Comparison of ENCODE assay signal across 8 cellular contexts in genomic region chr11:44949160-44950035, GRCh38. TPM values are rescaled to one million over a fixed set of nuclear protein-coding genes. Genes with fewer than 3 reads are reported as not detected.
DNase-seq lines count a peak whose midpoint lies in the region; ATAC-seq, FAIRE-seq and TF ChIP-seq lines count a peak whose summit lies in the region.

No MANE protein-coding gene starts in this region.

- H3K79me1 ChIP-seq in mesendoderm (ENCODE audit: low read length): peaks cover 8% of the 10 kb centered on the region

- ATAC-seq in A549 (peak; percentile 38 to 75), T-cell (replicated peaks in 1 of 4) (peak; percentile 44 to 53 (median 46)), GM21447 (IDR thresholded peaks at IDR 0.05; ENCODE audit: unreplicated experiment) (no peak), GM21529 (IDR thresholded peaks at IDR 0.05; ENCODE audit: unreplicated experiment) (no peak)

- H2BK15ac ChIP-seq in mesendoderm (replicated peaks; ENCODE audit: low read depth): no peak overlapping the region

- H3K36me3 ChIP-seq in H7 (replicated peaks; ENCODE audit: control insufficient read depth, insufficient read depth, low read length): no peaks in the 10 kb centered on the region; the same call in 1 of the 2 replicates
- H3K36me3 ChIP-seq in mesendoderm (ENCODE audit: control insufficient read depth, insufficient read depth, low read length): no peaks in the 10 kb centered on the region
- H3K36me3 ChIP-seq in thymus (ENCODE audit: control insufficient read depth, insufficient read depth): no peaks in the 10 kb centered on the region

- no peak overlapping the region for H2BK5ac ChIP-seq in mesendoderm (ENCODE audit: low read length)

- TF ChIP-seq RAD21 in A549 (conservative IDR thresholded peaks at IDR 0.05 in 1 of 2, IDR thresholded peaks at IDR 0.05 in 1 of 2): 0 out of 5 replicates have a peak, but pooled peaks of 1 of the 2 experiments have one; percentile 20

- no peak for FAIRE-seq in A549 (lab: Jason Lieb, UNC)

- peak overlapping the region; percentile 93 for H3K18ac ChIP-seq in mesendoderm (ENCODE audit: low read length)

- CTCF ChIA-PET in A549 (lab: Yijun Ruan, JAX): interaction anchor here (0.8 to 24.5 kb wide), 16 partner anchors 8 to 329 kb away, joined by 3 to 1740 read pairs (median 4); no protein-coding TSS in a partner anchor
- CTCF ChIA-PET in T-cell (lab: Charles Lee): interaction anchor here in 1 of 2 donors (0.7 kb wide), 1 partner anchor 25 kb away, joined by 3 read pairs; no protein-coding TSS in a partner anchor

- peaks cover 16% of the 10 kb centered on the region for H3K4me1 ChIP-seq in A549
- H3K4me1 ChIP-seq in mesendoderm (ENCODE audit: control insufficient read depth, low read depth, low read length): peaks cover 14% of the 10 kb centered on the region
- H3K4me1 ChIP-seq in thymus (ENCODE audit: control insufficient read depth, insufficient read depth, low read length): peaks cover 2% of the 10 kb centered on the region

- DNase-seq in A549 (ENCODE audit: low read depth in 1 of 2, low spot score in 1 of 2) (peak; percentile 58 to 68), H7 (peak; percentile 94), T-cell (peak in 19 of 34 experiments; percentile 6 to 45 (median 23)), ecto neural progenitor cell (ENCODE audit: low spot score) (peak; percentile 82), mesendoderm (peak; percentile 85)

- peak overlapping the region; percentile 87 for H3K9ac ChIP-seq in mesendoderm (ENCODE audit: low read length)

- no peak overlapping the region for H4K5ac ChIP-seq in mesendoderm (ENCODE audit: low read length)

- H3K4me1 Mint-ChIP-seq in T-cell: peaks cover 0 to 18% (median 4%) of the 10 kb centered on the region in 3 donors

- TF ChIP-seq POLR2A in A549 (IDR thresholded peaks at IDR 0.05; ENCODE audit: low read length): no peak

- H3K27ac ChIP-seq in A549 (peak overlapping the region; percentile 92 to 95), mesendoderm (ENCODE audit: low read depth, low read length) (peak overlapping the region; percentile 69), thymus (ENCODE audit: low read depth) (peak overlapping the region; percentile 31)

- peak overlapping the region; percentile 52 to 68 for H3K27ac Mint-ChIP-seq in T-cell

- no peaks in the 10 kb centered on the region for H3K27me3 Mint-ChIP-seq in T-cell

- WGBS in A549 (ENCODE audit: missing lambda C conversion rate): 8% methylated on average over 33 of the region's 57 CpGs
- no CpG with 5 or more reads among the region's 57 CpGs for WGBS in mesendoderm (ENCODE audit: extremely low coverage, insufficient coverage, low lambda C conversion rate)
- WGBS in thymus: 3% methylated on average over 57 of the region's 57 CpGs

- H3K27me3 ChIP-seq in H7 (ENCODE audit: control insufficient read depth, insufficient read depth, low read length) (no peaks in the 10 kb centered on the region), mesendoderm (ENCODE audit: insufficient read depth, low read length, poor library complexity) (no peaks in the 10 kb centered on the region), thymus (ENCODE audit: control insufficient read depth, insufficient read depth) (no peaks in the 10 kb centered on the region)

- H3K36me3 Mint-ChIP-seq in T-cell: no peaks in the 10 kb centered on the region

- H3K56ac ChIP-seq in mesendoderm (ENCODE audit: low read length): peak overlapping the region; percentile 94

- peak overlapping the region; percentile 44 for H3K4ac ChIP-seq in mesendoderm (ENCODE audit: low read depth, low read length)

- TF ChIP-seq EP300 in A549 (IDR thresholded peaks at IDR 0.05): no peak

- H3K4me3 ChIP-seq in A549: peak overlapping the region; percentile 99
- H3K4me3 ChIP-seq in H7 (ENCODE audit: insufficient read depth, low read depth, low read length): peak overlapping the region; percentile 79
- H3K4me3 ChIP-seq in mesendoderm (ENCODE audit: low read length): peak overlapping the region; percentile 77
- H3K4me3 ChIP-seq in thymus (ENCODE audit: low read length): peak overlapping the region; percentile 87

- peak overlapping the region; percentile 17 for H2BK120ac ChIP-seq in mesendoderm (ENCODE audit: low read depth, low read length)

- TF ChIP-seq CTCF in A549 (IDR thresholded peaks at IDR 0.05): peak; percentile 60

- H3K9me3 Mint-ChIP-seq in T-cell: no peaks in the 10 kb centered on the region

- peak overlapping the region; percentile 99 for H3K4me2 ChIP-seq in A549
- H3K4me2 ChIP-seq in mesendoderm (ENCODE audit: low read length): peak overlapping the region; percentile 63

- peak overlapping the region; percentile 84 to 85 (median 85) for H3K4me3 Mint-ChIP-seq in T-cell

- H3K79me2 ChIP-seq in mesendoderm (ENCODE audit: control insufficient read depth, insufficient read depth, low read length): peaks cover 2% of the 10 kb centered on the region

- no peak overlapping the region for H3K23ac ChIP-seq in mesendoderm (ENCODE audit: low read length)

- no peak overlapping the region for H4K8ac ChIP-seq in mesendoderm (ENCODE audit: low read depth, low read length)

- no peaks in the 10 kb centered on the region for H3K9me3 ChIP-seq in A549
- H3K9me3 ChIP-seq in thymus (ENCODE audit: control insufficient read depth): no peaks in the 10 kb centered on the region

- no peak overlapping the region for H2AK5ac ChIP-seq in mesendoderm (ENCODE audit: low read length)

- POLR2A ChIA-PET in A549 (lab: Yijun Ruan, JAX) (no interaction called here), T-cell (lab: Charles Lee) (no interaction called here)

TF ChIP-seq in A549, 52 proteins besides CTCF, POLR2A, EP300 and RAD21:
- TF ChIP-seq SMC3 (IDR thresholded peaks at IDR 0.05) (peak; percentile 29; the same call in 2 of the 3 replicates), RCOR1 (IDR thresholded peaks at IDR 0.05; ENCODE audit: low read depth, low read length) (no peak)
TF ChIP-seq in A549: peak in this region for 1.

RNA-seq across cellular contexts. Expression of gene TP53I11, which starts 1.3 kb away (rescaled TPM):
- polyA plus RNA-seq in A549 (2011; rRNA removed) (11.2 and 20.7 TPM in 2 replicates), A549 (2017; fragmentation: RNase III; extraction: RNeasy Plus Mini Kit Qiagen cat#74134 plus additional on column Dnase treatment) (28.2 to 36.1 TPM (median 28.5 TPM) in 3 replicates), thymus (13.3 TPM)
- 14.3 and 22.5 TPM in 2 replicates for polyA plus RNA-seq in A549 (2012; cell fraction: cytosol; rRNA removed)
- 32.6 and 40.9 TPM in 2 replicates for polyA plus RNA-seq in A549 (2012; cell fraction: nucleus; rRNA removed)
- polyA minus RNA-seq in A549 (2011; rRNA and poly(A)+ RNA removed): 23.0 and 25.7 TPM in 2 replicates
- 34.6 and 46.9 TPM in 2 replicates for total RNA-seq in H7 (2014; rRNA removed; shearing (Covaris generic))
- 10 to 100 TPM in 4 of 5 donors, 1 to 10 TPM in 1; 6.6 to 27.0 (median 16.4) TPM for total RNA-seq in T-cell
- polyA plus RNA-seq in mesendoderm (2013, experiment 1 of 2): 23.1 TPM
- polyA plus RNA-seq in mesendoderm (2013, experiment 2 of 2): 24.6 TPM

Comparison
In these comparisons a context has a peak if more than half of its experiments do, and no peak if none do; other contexts are left out.
1. ATAC-seq: peak in A549 (2 of 2) and T-cell (4 of 4); none in GM21447 (single experiment) and GM21529 (single experiment).
2. DNase-seq: peak in every context shown above with its lines; median percentile 94 in H7; 85 in mesendoderm; 82 in ecto neural progenitor cell; 63 in A549; 23 in T-cell.
3. H3K27ac ChIP-seq: peak in every context shown above with its lines; median percentile 94 in A549; 69 in mesendoderm; 31 in thymus.
4. Peak in every context shown above with its lines, with median percentiles within 50 percentile points of each other: H3K4me3 ChIP-seq.